Comparison of ENCODE assay signal across 8 cellular contexts in the genomic region with DNA sequence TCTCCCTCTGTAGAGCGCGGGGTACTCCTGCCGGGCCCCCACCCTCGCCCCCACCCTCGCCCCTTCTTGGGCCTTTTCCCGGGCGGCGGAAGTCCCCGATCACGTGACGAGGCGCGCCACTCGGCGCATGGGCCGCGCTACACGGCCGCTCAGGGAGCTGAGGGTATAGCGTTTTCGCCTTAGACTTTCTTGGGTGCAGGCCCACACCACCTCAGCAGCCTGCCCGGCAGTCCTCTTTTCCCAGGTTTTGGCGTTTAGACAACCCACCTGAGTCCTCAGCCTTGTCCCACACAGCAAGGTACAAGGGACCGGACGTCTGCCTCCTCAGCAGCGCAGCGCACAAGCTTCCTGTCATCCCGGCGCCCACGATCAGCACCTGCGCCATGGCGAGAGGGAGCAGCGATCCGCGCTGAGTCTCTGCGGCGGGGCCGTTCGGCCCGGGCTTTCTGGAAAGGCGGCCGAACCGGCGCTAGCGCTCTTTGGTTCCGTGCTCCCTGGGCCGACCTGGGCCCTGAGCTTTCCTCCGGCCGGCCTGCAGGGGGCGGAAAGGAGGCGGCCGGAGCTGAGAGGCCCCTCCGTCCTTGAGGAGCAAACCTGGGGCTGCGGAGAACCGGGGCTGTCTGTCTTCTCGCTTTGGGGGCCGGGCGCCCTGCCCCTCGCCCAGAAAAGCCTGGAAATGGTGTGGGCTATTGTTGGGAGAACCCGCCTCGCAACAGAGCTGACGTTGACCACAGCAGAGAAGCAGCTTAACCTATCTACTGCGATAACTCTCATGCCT. TPM values are rescaled to one million over a fixed set of nuclear protein-coding genes. Genes with fewer than 3 reads are reported as not detected.
DNase-seq lines count a peak whose midpoint lies in the region; ATAC-seq and TF ChIP-seq lines count a peak whose summit lies in the region.

A gene (minus strand): TSS at position 513 of the 778 bp plus-strand sequence.

- H2AFZ ChIP-seq in MM.1S (ENCODE audit: low read length) = peak within 1 kb of the TSS; percentile 99

- DNase-seq in Daoy (ENCODE audit: low read depth) (peak; percentile 63), MM.1S (peak; percentile 79), cerebellum (ENCODE audit: low spot score) (peak; percentile 74), kidney epithelial cell (ENCODE audit: low read depth) (no peak), NCI-H82 (lab: John Stamatoyannopoulos, UW) (no peak)
- peak; percentile 80 for DNase-seq in activated CD4-positive, alpha-beta T cell treated with anti-CD3 and anti-CD28 coated beads for 36 hours
- DNase-seq in stimulated activated CD4-positive, alpha-beta T cell treated with anti-CD3 and anti-CD28 coated beads, Interleukin-12 subunit alpha, Interleukin-12 subunit beta, amount 100 ng/mL, for 48 hours (ENCODE audit: low read depth in 2 of 3, low spot score in 1 of 3) = peak; percentile 43 to 63 (median 52)

- no peaks in the 10 kb centered on the region for H3K27me3 Mint-ChIP-seq in activated CD4-positive, alpha-beta T cell treated with anti-CD3 and anti-CD28 coated beads for 36 hours

- H3F3A ChIP-seq in MM.1S (ENCODE audit: insufficient read depth, low read length) = peaks cover 15% of the 10 kb centered on the region

- no peaks in the 10 kb centered on the region for H3K79me2 ChIP-seq in MM.1S (ENCODE audit: low read length)

- peaks cover 12% of the 10 kb centered on the region for H3K4me1 Mint-ChIP-seq in activated CD4-positive, alpha-beta T cell treated with anti-CD3 and anti-CD28 coated beads for 36 hours

- peaks cover 12% of the 10 kb centered on the region; the same call in 1 of the 2 replicates for H3K4me1 ChIP-seq in MM.1S (ENCODE audit: low read length)

- H3K4me3 ChIP-seq in MM.1S (ENCODE audit: low read length) (peak within 1 kb of the TSS; percentile 90), kidney epithelial cell (ENCODE audit: low read depth, low read length) (peak within 1 kb of the TSS; percentile 41)

- CTCF ChIA-PET in activated CD4-positive, alpha-beta T cell treated with anti-CD3 and anti-CD28 coated beads for 36 hours (lab: Charles Lee) = interaction anchor here (0.5 to 2.8 kb wide), 22 partner anchors 9 to 1047 kb away, joined by 3 to 15 read pairs (median 4); no protein-coding TSS in a partner anchor

- H4K20me1 ChIP-seq in MM.1S (ENCODE audit: insufficient read depth, low read length) = no peaks in the 10 kb centered on the region

- H3K36me3 ChIP-seq in MM.1S (replicated peaks; ENCODE audit: insufficient read depth, low read length) = no peaks in the 10 kb centered on the region
- H3K36me3 ChIP-seq in kidney epithelial cell (ENCODE audit: control insufficient read depth, insufficient read depth, low read length) = no peaks in the 10 kb centered on the region

- H3K27ac Mint-ChIP-seq in activated CD4-positive, alpha-beta T cell treated with anti-CD3 and anti-CD28 coated beads for 36 hours = peak within 1 kb of the TSS; percentile 93

- no peaks in the 10 kb centered on the region for H3K27me3 ChIP-seq in MM.1S (replicated peaks; ENCODE audit: insufficient read depth, low read length)
- no peaks in the 10 kb centered on the region for H3K27me3 ChIP-seq in kidney epithelial cell (ENCODE audit: control insufficient read depth, insufficient read depth, low read length)

- intact Hi-C loops in activated CD4-positive, alpha-beta T cell treated with anti-CD3 and anti-CD28 coated beads for 36 hours (cut with DNase I, micrococcal nuclease) = loop anchor here (1.0 to 10.0 kb wide), 4 partner anchors 87 to 227 kb away; no protein-coding TSS in a partner anchor

- H3K27ac ChIP-seq in MM.1S (ENCODE audit: low read length) = peak within 1 kb of the TSS; percentile 93

- H3K4me2 ChIP-seq in MM.1S (ENCODE audit: low read depth, low read length) = peak within 1 kb of the TSS; percentile 93

- ATAC-seq in GM21619 (IDR thresholded peaks at IDR 0.05; ENCODE audit: unreplicated experiment) = peak; percentile 86
- ATAC-seq in activated CD4-positive, alpha-beta T cell treated with anti-CD3 and anti-CD28 coated beads for 36 hours = peak; percentile 91

- peaks cover 5% of the 10 kb centered on the region for H3K36me3 Mint-ChIP-seq in activated CD4-positive, alpha-beta T cell treated with anti-CD3 and anti-CD28 coated beads for 36 hours (ENCODE audit: low read depth)

- H3K9me2 ChIP-seq in MM.1S (replicated peaks; ENCODE audit: insufficient read depth, low read length) = no peaks in the 10 kb centered on the region

- peak; percentile 79 for TF ChIP-seq CTCF in MM.1S (IDR thresholded peaks at IDR 0.05; ENCODE audit: low read length)
- TF ChIP-seq CTCF in kidney epithelial cell (IDR thresholded peaks at IDR 0.05; ENCODE audit: insufficient read depth, low read length, poor library complexity, severe bottlenecking) = peak; percentile 86

- H3K9me3 ChIP-seq in MM.1S (replicated peaks; ENCODE audit: insufficient read depth, low read length) = no peaks in the 10 kb centered on the region

- POLR2A ChIA-PET in activated CD4-positive, alpha-beta T cell treated with anti-CD3 and anti-CD28 coated beads for 36 hours (lab: Charles Lee) = interaction anchor here (0.7 to 1.3 kb wide), 3 partner anchors 9 to 720 kb away, joined by 3 to 5 read pairs (median 3); no protein-coding TSS in a partner anchor

- H3K9ac ChIP-seq in MM.1S (ENCODE audit: low read length) = peak within 1 kb of the TSS; percentile 95

- H3K4me3 Mint-ChIP-seq in activated CD4-positive, alpha-beta T cell treated with anti-CD3 and anti-CD28 coated beads for 36 hours = peak within 1 kb of the TSS; percentile 78

- H3K9me3 Mint-ChIP-seq in activated CD4-positive, alpha-beta T cell treated with anti-CD3 and anti-CD28 coated beads for 36 hours (ENCODE audit: low read depth) = peaks cover 3% of the 10 kb centered on the region

RNA-seq across cellular contexts. Expression of the gene that starts here (rescaled TPM):
- 4.3 and 13.9 TPM in 2 replicates for total RNA-seq in Daoy (2014; rRNA removed; shearing (Covaris generic))
- total RNA-seq in activated CD4-positive, alpha-beta T cell treated with anti-CD3 and anti-CD28 coated beads for 36 hours = 1 to 10 TPM; 4.3 to 4.4 TPM
- total RNA-seq in cerebellum (11.4 TPM), kidney epithelial cell (24.7 and 25.9 TPM in 2 replicates)

Comparison
In these comparisons a context has a peak if more than half of its experiments do, and no peak if none do; other contexts are left out.
1. DNase-seq: peak in Daoy (single experiment), MM.1S (single experiment), activated CD4-positive, alpha-beta T cell treated with anti-CD3 and anti-CD28 coated beads for 36 hours (single experiment), cerebellum (single experiment) and stimulated activated CD4-positive, alpha-beta T cell treated with anti-CD3 and anti-CD28 coated beads, Interleukin-12 subunit alpha, Interleukin-12 subunit beta, amount 100 ng/mL, for 48 hours (3 of 3); none in kidney epithelial cell (single experiment) and NCI-H82 (single experiment).